Comparison of ENCODE assay signal across 8 cellular contexts in the genomic region with DNA sequence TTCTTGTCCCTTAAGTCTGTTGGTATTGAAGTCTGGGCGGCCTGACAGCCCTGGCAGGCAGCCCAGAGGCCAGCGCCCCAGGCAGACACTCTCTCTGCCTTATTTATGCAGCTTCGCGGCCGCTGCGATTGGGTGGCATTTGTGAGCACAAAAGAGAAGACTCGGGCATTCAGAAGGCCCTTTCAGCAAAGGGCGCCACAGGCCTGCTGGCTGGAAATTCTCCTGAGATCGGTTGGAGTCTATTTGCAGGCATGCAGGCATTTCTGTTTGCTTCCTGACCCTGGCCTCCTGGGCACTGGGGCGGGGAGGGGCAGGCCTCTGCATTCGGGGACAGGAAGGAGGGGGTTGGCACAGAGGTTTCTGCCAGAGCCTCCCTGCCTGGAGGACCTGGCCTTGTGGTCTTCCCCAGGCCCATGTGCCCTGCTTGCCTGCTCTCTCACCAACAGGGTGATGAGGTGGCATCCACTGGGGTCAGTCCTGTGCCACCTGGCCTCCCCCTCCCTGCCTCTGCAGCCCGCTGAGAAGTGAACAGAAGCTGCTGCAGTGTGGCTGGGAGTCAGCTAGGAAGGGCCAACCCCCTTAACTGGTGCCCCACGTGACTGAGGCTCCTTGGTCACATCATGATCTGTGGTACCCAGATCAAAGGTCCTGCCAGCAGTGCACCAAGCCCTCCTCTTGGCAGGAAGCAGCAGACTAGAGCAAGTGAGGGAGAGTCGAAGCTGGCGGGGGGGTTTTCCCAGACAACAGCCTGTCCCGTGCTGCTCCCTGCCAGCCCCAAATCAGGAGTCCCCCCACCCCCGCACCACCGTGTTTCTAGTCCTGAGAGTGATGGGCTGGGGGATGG. TPM values are rescaled to one million over a fixed set of nuclear protein-coding genes. Genes with fewer than 3 reads are reported as not detected.
DNase-seq lines count a peak whose midpoint lies in the region; ATAC-seq and TF ChIP-seq lines count a peak whose summit lies in the region.

No MANE protein-coding gene starts in this region.

- CTCF ChIA-PET in PC-3 (lab: Charles Lee) = interaction anchor here (0.6 kb wide), 1 partner anchor 28 kb away, joined by 5 read pairs; no protein-coding TSS in a partner anchor

- peaks cover 23% of the 10 kb centered on the region for H3K4me1 ChIP-seq in PC-3 (ENCODE audit: insufficient read depth, low read length)

- no peaks in the 10 kb centered on the region for H3K27me3 ChIP-seq in PC-3 (ENCODE audit: low read length)

- H3K79me2 ChIP-seq in PC-3 (ENCODE audit: low read length) = no peaks in the 10 kb centered on the region

- no peak overlapping the region for H3K27ac ChIP-seq in PC-3 (ENCODE audit: low read length)

- H3K4me1 Mint-ChIP-seq in activated T-cell treated with anti-CD3 and anti-CD28 coated beads, Interleukin-2, amount 50 U/mL, for 72 hours (ENCODE audit: low read depth) = peaks cover 91% of the 10 kb centered on the region

- no peaks in the 10 kb centered on the region for H3K9me2 ChIP-seq in PC-3 (replicated peaks; ENCODE audit: low read length)

- no peak overlapping the region for H3K9ac ChIP-seq in PC-3 (ENCODE audit: low read length)

- DNase-seq in PC-3 = peak; percentile 82
- DNase-seq in activated T-cell treated with anti-CD3 and anti-CD28 coated beads, Interleukin-2, amount 50 U/mL, for 72 hours = peak; percentile 86 to 93
- DNase-seq in left ventricle myocardium superior = peak; percentile 75
- DNase-seq in stimulated activated CD4-positive, alpha-beta T cell treated with anti-CD3 and anti-CD28 coated beads, Interleukin-4, amount 100 ng/mL, for 1 hour = peak; percentile 91
- no peak for DNase-seq in OCI-M1 (lab: John Stamatoyannopoulos, UW)
- no peak for DNase-seq in ecto neural progenitor cell (ENCODE audit: low spot score)

- H3F3A ChIP-seq in PC-3 (ENCODE audit: low read length, unreplicated experiment) = no peaks in the 10 kb centered on the region

- H3K36me3 Mint-ChIP-seq in activated T-cell treated with anti-CD3 and anti-CD28 coated beads, Interleukin-2, amount 50 U/mL, for 72 hours (ENCODE audit: insufficient read depth in 2 of 2) = peaks cover 0 to 2% of the 10 kb centered on the region in 2 donors

- no peak for TF ChIP-seq CTCF in PC-3 (conservative IDR thresholded peaks at IDR 0.05; ENCODE audit: low read depth, low read length)

- intact Hi-C loops in PC-3 (cut with micrococcal nuclease) (no loop called here), left ventricle myocardium superior (cut with micrococcal nuclease) (no loop called here)

- H3K27me3 Mint-ChIP-seq in activated T-cell treated with anti-CD3 and anti-CD28 coated beads, Interleukin-2, amount 50 U/mL, for 72 hours (ENCODE audit: low read depth) = peaks cover 8% of the 10 kb centered on the region

- H3K4me3 ChIP-seq in PC-3 (ENCODE audit: low read length) = no peak overlapping the region

- BruUV-seq in PC-3 (replicated peaks; lab: Mats Ljungman, UMichigan) = no TSS peak

- peak overlapping the region; percentile 87 for H3K4me3 Mint-ChIP-seq in activated T-cell treated with anti-CD3 and anti-CD28 coated beads, Interleukin-2, amount 50 U/mL, for 72 hours

- H2AFZ ChIP-seq in PC-3 (ENCODE audit: low read length) = peak overlapping the region; percentile 77

- H3K9me3 Mint-ChIP-seq in activated T-cell treated with anti-CD3 and anti-CD28 coated beads, Interleukin-2, amount 50 U/mL, for 72 hours = no peaks in the 10 kb centered on the region

- H3K27ac Mint-ChIP-seq in activated T-cell treated with anti-CD3 and anti-CD28 coated beads, Interleukin-2, amount 50 U/mL, for 72 hours = peak overlapping the region; percentile 90

- POLR2A ChIA-PET in PC-3 (lab: Charles Lee; ENCODE audit: unreplicated experiment) = interaction anchor here (0.8 kb wide), 1 partner anchor 16 kb away, joined by 3 read pairs; no protein-coding TSS in a partner anchor

- H4K20me1 ChIP-seq in PC-3 (ENCODE audit: low read length) = no peaks in the 10 kb centered on the region

- peak overlapping the region; percentile 45 for H3K4me2 ChIP-seq in PC-3 (ENCODE audit: low read length)

- H3K9me3 ChIP-seq in PC-3 (ENCODE audit: low read length) = no peaks in the 10 kb centered on the region

- no peaks in the 10 kb centered on the region for H3K36me3 ChIP-seq in PC-3 (ENCODE audit: low read depth, low read length)

- peak; percentile 74 for ATAC-seq in GM18868 (IDR thresholded peaks at IDR 0.05; ENCODE audit: unreplicated experiment)
- peak; percentile 66 for ATAC-seq in HG03378 (IDR thresholded peaks at IDR 0.05; ENCODE audit: unreplicated experiment)
- ATAC-seq in PC-3 = peak; percentile 47
- peak; percentile 84 to 85 for ATAC-seq in activated T-cell treated with anti-CD3 and anti-CD28 coated beads, Interleukin-2, amount 50 U/mL, for 72 hours (replicated peaks in 1 of 2)
- ATAC-seq in left ventricle myocardium superior = peak; percentile 81

RNA-seq across cellular contexts. Expression of a gene that starts 16.6 kb away (rescaled TPM):
- total RNA-seq in PC-3 (2014; rRNA removed) = 54.1 and 56.9 TPM in 2 replicates
- 10 to 100 TPM; 32.2 to 36.4 TPM for total RNA-seq in activated T-cell treated with anti-CD3 and anti-CD28 coated beads, Interleukin-2, amount 50 U/mL, for 72 hours
- 26.6 TPM for total RNA-seq in left ventricle myocardium superior

Comparison
In these comparisons a context has a peak if more than half of its experiments do, and no peak if none do; other contexts are left out.
1. DNase-seq: peak in PC-3 (single experiment), activated T-cell treated with anti-CD3 and anti-CD28 coated beads, Interleukin-2, amount 50 U/mL, for 72 hours (2 of 2), left ventricle myocardium superior (single experiment) and stimulated activated CD4-positive, alpha-beta T cell treated with anti-CD3 and anti-CD28 coated beads, Interleukin-4, amount 100 ng/mL, for 1 hour (single experiment); none in OCI-M1 (single experiment) and ecto neural progenitor cell (single experiment).
2. Peak in every context shown above with its lines, with median percentiles within 50 percentile points of each other: ATAC-seq.